In genomic region chr2:179545024-179545423, GRCh38 we compare ENCODE assay signal across 19 cellular contexts.
"Had no signal": no experiment of that assay in that cellular context is flagged by ENCODE, and none has a peak within 500 bp of the region (broad histone marks: within the 10 kb centered on the region; RNA-seq: fewer than 3 reads in every experiment).

No MANE protein-coding gene starts in this region.

- ATAC-seq: K562 had no signal

- H3K4me1 ChIP-seq: SJSA1 had no signal

- H3K27me3 ChIP-seq: SJSA1 had no signal

- H3K9me3 ChIP-seq: SJSA1 had no signal

- H3K4me2 ChIP-seq: KMS-11 had no signal

- H3K9me3 Mint-ChIP-seq: IgD-negative memory B cell had no signal

- H3K27me3 Mint-ChIP-seq: IgD-negative memory B cell had no signal

- DNase-seq: Kasumi-1, MM.1S, NCI-H1436, NCI-H187 treated with DMSO at 0.1 percent for 48 hours, NCI-H2029 treated with DMSO at 0.1 percent for 48 hours, NCI-H2171 treated with DMSO at 0.1 percent for 48 hours, NCI-H446, NCI-H510A, NCI-H524 treated with DMSO at 0.1 percent for 48 hours, NCI-H774, Right ventricle myocardium superior, RPMI8226, SIG-M5 had no signal

- H3K36me3 ChIP-seq: SJSA1 had no signal

- H3K4me3 ChIP-seq: K562, SJSA1, SK-N-MC had no signal

- H3K27ac Mint-ChIP-seq: IgD-negative memory B cell had no signal

- H3K27ac ChIP-seq: KMS-11, SJSA1, SK-N-MC had no signal

- H3K9ac ChIP-seq: KMS-11 had no signal

- FAIRE-seq: K562, RCC 7860 had no signal

- H3K36me3 Mint-ChIP-seq: IgD-negative memory B cell had no signal

- H3K4me1 Mint-ChIP-seq: IgD-negative memory B cell had no signal

- H3K4me3 Mint-ChIP-seq: IgD-negative memory B cell had no signal
